1 cellular context compared by ENCODE assay signal in the genomic region with DNA sequence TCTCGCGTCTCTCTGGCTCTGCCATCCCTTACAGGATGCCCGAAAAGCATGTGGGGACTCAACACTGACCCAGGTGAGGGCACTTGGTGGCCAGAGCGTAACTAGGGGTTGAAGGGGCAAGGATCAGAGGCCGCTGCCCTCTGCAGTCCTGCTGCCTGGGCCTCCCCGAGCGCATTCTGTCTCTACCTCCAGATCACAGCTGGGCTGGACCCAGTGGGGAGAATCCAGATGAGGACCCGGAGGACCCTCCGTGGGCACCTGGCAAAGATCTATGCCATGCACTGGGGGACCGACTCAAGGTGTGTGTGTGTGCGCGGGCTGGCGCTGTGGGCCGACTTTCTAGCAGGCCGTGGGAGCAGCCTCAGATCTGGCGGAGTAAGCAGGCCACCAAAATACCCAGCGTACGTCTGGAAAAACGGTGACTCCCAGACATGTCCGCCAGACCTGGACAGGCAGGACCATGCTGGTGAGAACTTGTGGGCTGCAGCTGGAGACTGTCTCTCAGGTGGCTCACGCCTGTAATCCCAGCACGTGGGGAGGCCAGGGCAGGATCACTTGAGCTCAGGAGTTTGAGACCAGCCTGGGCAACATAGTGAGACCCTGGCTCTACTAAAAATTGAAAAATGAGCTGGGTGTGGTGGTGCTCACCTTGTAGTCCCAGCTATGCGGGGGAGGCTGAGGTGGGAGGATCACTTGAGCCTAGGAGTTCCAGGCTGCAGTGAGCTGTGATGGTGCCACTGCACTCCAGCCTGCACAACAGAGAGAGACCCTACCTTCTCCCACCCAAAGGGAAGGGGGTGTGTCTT.
TF ChIP-seq lines count a peak whose summit lies in the region.

No MANE protein-coding gene starts in this region.

TF ChIP-seq in neural cell, 6 proteins besides CTCF, POLR2A, EP300 and RAD21 (continued from another document):
- TF ChIP-seq, protein P1, sequence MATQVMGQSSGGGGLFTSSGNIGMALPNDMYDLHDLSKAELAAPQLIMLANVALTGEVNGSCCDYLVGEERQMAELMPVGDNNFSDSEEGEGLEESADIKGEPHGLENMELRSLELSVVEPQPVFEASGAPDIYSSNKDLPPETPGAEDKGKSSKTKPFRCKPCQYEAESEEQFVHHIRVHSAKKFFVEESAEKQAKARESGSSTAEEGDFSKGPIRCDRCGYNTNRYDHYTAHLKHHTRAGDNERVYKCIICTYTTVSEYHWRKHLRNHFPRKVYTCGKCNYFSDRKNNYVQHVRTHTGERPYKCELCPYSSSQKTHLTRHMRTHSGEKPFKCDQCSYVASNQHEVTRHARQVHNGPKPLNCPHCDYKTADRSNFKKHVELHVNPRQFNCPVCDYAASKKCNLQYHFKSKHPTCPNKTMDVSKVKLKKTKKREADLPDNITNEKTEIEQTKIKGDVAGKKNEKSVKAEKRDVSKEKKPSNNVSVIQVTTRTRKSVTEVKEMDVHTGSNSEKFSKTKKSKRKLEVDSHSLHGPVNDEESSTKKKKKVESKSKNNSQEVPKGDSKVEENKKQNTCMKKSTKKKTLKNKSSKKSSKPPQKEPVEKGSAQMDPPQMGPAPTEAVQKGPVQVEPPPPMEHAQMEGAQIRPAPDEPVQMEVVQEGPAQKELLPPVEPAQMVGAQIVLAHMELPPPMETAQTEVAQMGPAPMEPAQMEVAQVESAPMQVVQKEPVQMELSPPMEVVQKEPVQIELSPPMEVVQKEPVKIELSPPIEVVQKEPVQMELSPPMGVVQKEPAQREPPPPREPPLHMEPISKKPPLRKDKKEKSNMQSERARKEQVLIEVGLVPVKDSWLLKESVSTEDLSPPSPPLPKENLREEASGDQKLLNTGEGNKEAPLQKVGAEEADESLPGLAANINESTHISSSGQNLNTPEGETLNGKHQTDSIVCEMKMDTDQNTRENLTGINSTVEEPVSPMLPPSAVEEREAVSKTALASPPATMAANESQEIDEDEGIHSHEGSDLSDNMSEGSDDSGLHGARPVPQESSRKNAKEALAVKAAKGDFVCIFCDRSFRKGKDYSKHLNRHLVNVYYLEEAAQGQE (IDR thresholded peaks at IDR 0.05; ENCODE audit: borderline replicate concordance), result no peak
- TF ChIP-seq EZH2 (IDR thresholded peaks at IDR 0.05; ENCODE audit: borderline replicate concordance, insufficient read depth, low read length, poor library complexity, severe bottlenecking) (no peak), MXI1 (conservative IDR thresholded peaks at IDR 0.05; ENCODE audit: poor library complexity, severe bottlenecking) (no peak)
